In the genomic region with DNA sequence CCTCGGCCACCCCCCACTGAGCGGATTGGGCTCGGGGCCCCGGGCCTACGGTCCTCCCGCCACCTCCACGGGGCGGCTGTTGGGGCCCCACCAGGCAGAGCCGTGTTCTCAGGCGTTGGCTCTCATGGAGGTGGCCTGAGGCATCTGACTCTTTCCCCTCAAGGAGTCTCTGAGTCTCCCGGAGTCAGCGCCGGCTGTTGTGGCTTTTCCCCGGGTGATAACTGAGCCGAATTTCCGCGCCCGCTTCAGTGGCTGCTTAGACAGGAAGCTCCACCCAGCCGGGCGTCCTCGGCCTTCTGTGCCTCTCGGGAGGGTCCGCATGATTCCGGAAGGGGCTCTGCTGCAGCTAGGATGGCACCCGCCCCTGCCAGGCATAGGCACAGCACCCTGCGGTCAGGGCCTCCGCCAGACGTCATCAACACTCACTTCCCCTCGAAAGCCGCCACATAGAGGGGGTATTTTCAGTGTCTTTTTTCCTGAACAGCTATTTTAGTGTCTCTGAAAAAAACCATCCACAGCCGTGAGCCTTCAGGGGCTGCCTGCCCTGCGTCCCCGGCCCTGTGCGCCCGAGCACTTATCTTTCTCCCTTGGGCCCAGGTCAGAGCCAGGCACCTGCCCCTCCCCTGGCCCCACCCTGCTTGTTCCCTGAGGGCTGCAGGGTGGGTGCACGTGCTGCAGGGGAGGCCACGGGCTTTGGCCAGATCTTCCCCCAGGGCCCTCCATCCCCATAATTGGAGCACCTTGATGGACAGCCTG, we compare ENCODE assay signal across 8 cellular contexts.
DNase-seq lines count a peak whose midpoint lies in the region; ATAC-seq and TF ChIP-seq lines count a peak whose summit lies in the region.

No MANE protein-coding gene starts in this region.

- H3K36me3 Mint-ChIP-seq in central memory CD8-positive, alpha-beta T cell (ENCODE audit: insufficient read depth): peaks cover 58% of the 10 kb centered on the region

- H3K4me1 ChIP-seq in mucosa of descending colon (ENCODE audit: low read depth): peaks cover 13% of the 10 kb centered on the region

- TF ChIP-seq CTCF in mucosa of descending colon (IDR thresholded peaks at IDR 0.05): no peak

- no peak overlapping the region for H3K4me3 ChIP-seq in mucosa of descending colon

- peak overlapping the region; percentile 98 for H3K27ac Mint-ChIP-seq in central memory CD8-positive, alpha-beta T cell (ENCODE audit: low read depth)

- H3K36me3 ChIP-seq in mucosa of descending colon (ENCODE audit: low read depth): peaks cover under 1% of the 10 kb centered on the region

- ATAC-seq in GM19043 (IDR thresholded peaks at IDR 0.05; ENCODE audit: low read depth, unreplicated experiment) (peak; percentile 30), HG03196 (IDR thresholded peaks at IDR 0.05; ENCODE audit: unreplicated experiment) (peak; percentile 48), mucosa of descending colon (peak; percentile 77)
- ATAC-seq in central memory CD8-positive, alpha-beta T cell (replicated peaks; ENCODE audit: extremely low read depth, poor library complexity, severe bottlenecking): peak; percentile 73

- peak overlapping the region; percentile 74 for H3K4me3 Mint-ChIP-seq in central memory CD8-positive, alpha-beta T cell

- H3K4me1 Mint-ChIP-seq in central memory CD8-positive, alpha-beta T cell: peaks cover 44% of the 10 kb centered on the region

- peak; percentile 71 for DNase-seq in activated CD4-positive, CD25-positive, alpha-beta regulatory T cell treated with anti-CD3 and anti-CD28 coated beads, Interleukin-2, amount 50 U/mL, for 16 hours (ENCODE audit: low read depth, low spot score)
- peak; percentile 88 to 97 for DNase-seq in central memory CD8-positive, alpha-beta T cell (ENCODE audit: low spot score in 2 of 2)
- DNase-seq in mucosa of descending colon (peak; percentile 73 to 95 (median 76)), cerebellar cortex (ENCODE audit: low spot score) (no peak), NCI-H1417 (lab: John Stamatoyannopoulos, UW) (no peak)
- DNase-seq in stimulated activated naive CD4-positive, alpha-beta T cell (lab: John Stamatoyannopoulos, UW): peak; percentile 90 to 98 (median 92)

- no peaks in the 10 kb centered on the region for H3K9me3 ChIP-seq in mucosa of descending colon

- H3K9me3 Mint-ChIP-seq in central memory CD8-positive, alpha-beta T cell: no peaks in the 10 kb centered on the region

- intact Hi-C loops in mucosa of descending colon (cut with DNase I, micrococcal nuclease): no loop called here

- no peaks in the 10 kb centered on the region for H3K27me3 Mint-ChIP-seq in central memory CD8-positive, alpha-beta T cell

Comparison
In these comparisons a context has a peak if more than half of its experiments do, and no peak if none do; other contexts are left out.
1. DNase-seq: peak in activated CD4-positive, CD25-positive, alpha-beta regulatory T cell treated with anti-CD3 and anti-CD28 coated beads, Interleukin-2, amount 50 U/mL, for 16 hours (single experiment), central memory CD8-positive, alpha-beta T cell (2 of 2), mucosa of descending colon (3 of 3) and stimulated activated naive CD4-positive, alpha-beta T cell (6 of 6); none in cerebellar cortex (single experiment) and NCI-H1417 (0 of 3).
2. Peak in every context shown above with its lines, with median percentiles within 50 percentile points of each other: ATAC-seq.